ENCODE assay signal across 11 cellular contexts in genomic region chr1:116934586-116935207, GRCh38. TPM values are rescaled to one million over a fixed set of nuclear protein-coding genes. Genes with fewer than 3 reads are reported as not detected.
DNase-seq lines count a peak whose midpoint lies in the region; ATAC-seq and TF ChIP-seq lines count a peak whose summit lies in the region.
"Had no signal": no experiment of that assay in that cellular context is flagged by ENCODE, and none has a peak within 500 bp of the region (broad histone marks: within the 10 kb centered on the region; RNA-seq: fewer than 3 reads in every experiment).

No MANE protein-coding gene starts in this region.

- no peak overlapping the region for H3K27ac ChIP-seq in suprapubic skin

- no peaks in the 10 kb centered on the region for H3K36me3 Mint-ChIP-seq in activated CD8-positive, alpha-beta memory T cell treated with anti-CD3 and anti-CD28 coated beads, Interleukin-2, amount 10 ng/mL, durations not matched to agents 7 days and 5 days

- H3K27ac Mint-ChIP-seq in activated CD8-positive, alpha-beta memory T cell treated with anti-CD3 and anti-CD28 coated beads, Interleukin-2, amount 10 ng/mL, durations not matched to agents 7 days and 5 days = peak overlapping the region; percentile 52

- H3K9me3 ChIP-seq in suprapubic skin = no peaks in the 10 kb centered on the region

- TF ChIP-seq EP300 in suprapubic skin (IDR thresholded peaks at IDR 0.05) = no peak

- H3K27me3 Mint-ChIP-seq in activated CD8-positive, alpha-beta memory T cell treated with anti-CD3 and anti-CD28 coated beads, Interleukin-2, amount 10 ng/mL, durations not matched to agents 7 days and 5 days = peaks cover 3% of the 10 kb centered on the region

- no peaks in the 10 kb centered on the region for H3K27me3 ChIP-seq in suprapubic skin

- no peaks in the 10 kb centered on the region for H3K36me3 ChIP-seq in suprapubic skin

- H3K4me3 ChIP-seq in NB4 (ENCODE audit: low read depth, low read length) (no peak overlapping the region), cardiac fibroblast (replicated peaks in 1 of 2; ENCODE audit: low read depth in 2 of 2, low read length in 2 of 2) (no peak overlapping the region), retinal pigment epithelial cell (ENCODE audit: low read length) (no peak overlapping the region), suprapubic skin (no peak overlapping the region)

- TF ChIP-seq CTCF in NB4 (IDR thresholded peaks at IDR 0.05; ENCODE audit: low read depth, low read length) = peak; percentile 25
- TF ChIP-seq CTCF in cardiac fibroblast (IDR thresholded peaks at IDR 0.05; ENCODE audit: low read depth, low read length) = peak; percentile 23
- TF ChIP-seq CTCF in retinal pigment epithelial cell (conservative IDR thresholded peaks at IDR 0.05; ENCODE audit: low read depth, low read length) = peak; percentile 36
- no peak for TF ChIP-seq CTCF in suprapubic skin (IDR thresholded peaks at IDR 0.05)

- 76% methylated on average over 2 of the region's 3 CpGs for WGBS in suprapubic skin

- H3K4me1 ChIP-seq in suprapubic skin = peaks cover 6% of the 10 kb centered on the region

- ATAC-seq in activated CD8-positive, alpha-beta memory T cell treated with anti-CD3 and anti-CD28 coated beads, Interleukin-2, amount 10 ng/mL, durations not matched to agents 7 days and 5 days = peak; percentile 75

- H3K4me3 Mint-ChIP-seq in activated CD8-positive, alpha-beta memory T cell treated with anti-CD3 and anti-CD28 coated beads, Interleukin-2, amount 10 ng/mL, durations not matched to agents 7 days and 5 days = no peak overlapping the region
- H3K4me3 Mint-ChIP-seq: activated T-cell treated with anti-CD3 and anti-CD28 coated beads, Interleukin-2, amount 50 U/mL, for 4 hours had no signal

- no peaks in the 10 kb centered on the region for H3K9me3 Mint-ChIP-seq in activated CD8-positive, alpha-beta memory T cell treated with anti-CD3 and anti-CD28 coated beads, Interleukin-2, amount 10 ng/mL, durations not matched to agents 7 days and 5 days (ENCODE audit: low read depth)
- H3K9me3 Mint-ChIP-seq: activated T-cell treated with anti-CD3 and anti-CD28 coated beads, Interleukin-2, amount 50 U/mL, for 4 hours had no signal

- CTCF ChIA-PET in activated CD8-positive, alpha-beta memory T cell treated with anti-CD3 and anti-CD28 coated beads, Interleukin-2, amount 10 ng/mL, durations not matched to agents 7 days and 5 days (lab: Charles Lee) = interaction anchor here (0.8 to 2.1 kb wide), 29 partner anchors 9 to 366 kb away, joined by 3 to 7 read pairs (median 3); partner anchors contain the start of gene TTF2

- DNase-seq in activated CD8-positive, alpha-beta memory T cell treated with anti-CD3 and anti-CD28 coated beads, Interleukin-2, amount 10 ng/mL, durations not matched to agents 7 days and 5 days = no peak
- DNase-seq in activated CD8-positive, alpha-beta memory T cell treated with anti-CD3 and anti-CD28 coated beads for 24 hours = no peak
- DNase-seq in NB4 (ENCODE audit: low read depth) (peak; percentile 51), cardiac fibroblast (ENCODE audit: low read depth in 2 of 2) (peak; percentile 36 to 44), retinal pigment epithelial cell (ENCODE audit: low read depth) (no peak), suprapubic skin (ENCODE audit: low spot score in 2 of 2) (no peak), EL (no peak)
- DNase-seq in activated T-cell treated with anti-CD3 and anti-CD28 coated beads, Interleukin-2, amount 50 U/mL, for 48 hours = no peak
- DNase-seq: activated T-cell treated with anti-CD3 and anti-CD28 coated beads, Interleukin-2, amount 50 U/mL, for 4 hours; HCEC 1CT; stimulated activated CD4-positive, alpha-beta T cell treated with anti-CD3 and anti-CD28 coated beads, Interleukin-15, amount 100 ng/mL, for 24 hours had no signal

- H3K4me1 Mint-ChIP-seq in activated CD8-positive, alpha-beta memory T cell treated with anti-CD3 and anti-CD28 coated beads, Interleukin-2, amount 10 ng/mL, durations not matched to agents 7 days and 5 days = peaks cover 27% of the 10 kb centered on the region

- TF ChIP-seq POLR2A in NB4 (IDR thresholded peaks at IDR 0.05; ENCODE audit: extremely low read depth, insufficient read length) (no peak), suprapubic skin (IDR thresholded peaks at IDR 0.05) (no peak)

RNA-seq across cellular contexts. Expression of gene PTGFRN, which starts 25.0 kb away (rescaled TPM):
- 1 to 10 TPM in 1 of 2 experiments, under 1 TPM in 1; 0.38 to 4.6 TPM for total RNA-seq in activated CD8-positive, alpha-beta memory T cell treated with anti-CD3 and anti-CD28 coated beads, Interleukin-2, amount 10 ng/mL, durations not matched to agents 7 days and 5 days
- total RNA-seq in suprapubic skin = 10 to 100 TPM; 64.5 to 92.0 (median 83.9) TPM

Comparison
In these comparisons a context has a peak if more than half of its experiments do, and no peak if none do; other contexts are left out.
1. DNase-seq: peak in NB4 (single experiment) and cardiac fibroblast (2 of 2); none in activated CD8-positive, alpha-beta memory T cell treated with anti-CD3 and anti-CD28 coated beads, Interleukin-2, amount 10 ng/mL, durations not matched to agents 7 days and 5 days (single experiment), activated CD8-positive, alpha-beta memory T cell treated with anti-CD3 and anti-CD28 coated beads for 24 hours (single experiment), retinal pigment epithelial cell (single experiment), suprapubic skin (0 of 2), activated T-cell treated with anti-CD3 and anti-CD28 coated beads, Interleukin-2, amount 50 U/mL, for 48 hours (0 of 2) and EL (single experiment).
2. CTCF ChIP-seq: peak in NB4 (single experiment), cardiac fibroblast (single experiment) and retinal pigment epithelial cell (single experiment); none in suprapubic skin (0 of 2).
3. RNA of gene PTGFRN, which starts 25.0 kb away (total RNA-seq): 64.5 to 92.0 TPM in suprapubic skin; 0.38 to 4.6 TPM in activated CD8-positive, alpha-beta memory T cell treated with anti-CD3 and anti-CD28 coated beads, Interleukin-2, amount 10 ng/mL, durations not matched to agents 7 days and 5 days; every median in the first group is over 10 times any median in the second.